Comparison of ENCODE assay signal across 24 cellular contexts in genomic region chr7:33721895-33722294, GRCh38.
A peak's percentile ranks its signal among the peaks of the same experiment; 100 is the strongest.
DNase-seq lines count a peak whose midpoint lies in the region; ATAC-seq and TF ChIP-seq lines count a peak whose summit lies in the region.
"Had no signal": no experiment of that assay in that cellular context is flagged by ENCODE, and none has a peak within 500 bp of the region (broad histone marks: within the 10 kb centered on the region; RNA-seq: fewer than 3 reads in every experiment).

No MANE protein-coding gene starts in this region.

- H3K36me3 Mint-ChIP-seq in mesothelial cell of epicardium = peaks cover 5% of the 10 kb centered on the region
- H3K36me3 Mint-ChIP-seq in activated T-cell treated with anti-CD3 and anti-CD28 coated beads, Interleukin-2, amount 50 U/mL, for 4 hours (ENCODE audit: insufficient read depth) = peaks cover 2% of the 10 kb centered on the region
- H3K36me3 Mint-ChIP-seq in activated CD8-positive, alpha-beta T cell treated with anti-CD3 and anti-CD28 coated beads, Interleukin-2, amount 10 ng/mL, durations not matched to agents 7 days and 5 days (ENCODE audit: low read depth) = no peaks in the 10 kb centered on the region
- H3K36me3 Mint-ChIP-seq: activated naive CD4-positive, alpha-beta T cell treated with anti-CD3 and anti-CD28 coated beads, Interleukin-2, amount 50 U/mL, for 72 hours had no signal

- no peak overlapping the region for H2AFZ ChIP-seq in SK-N-SH (ENCODE audit: low read depth)

- 52% methylated on average over 4 of the region's 4 CpGs for WGBS in SK-N-SH (ENCODE audit: low lambda C conversion rate)

- peak overlapping the region; percentile 33 to 77 for H3K27ac ChIP-seq in SK-N-SH (ENCODE audit: low read depth in 2 of 2, low read length in 1 of 2)
- peak overlapping the region; percentile 30 for H3K27ac ChIP-seq in RWPE2 (ENCODE audit: poor library complexity, severe bottlenecking)
- H3K27ac ChIP-seq in tibial artery = peak overlapping the region; percentile 33 to 57
- H3K27ac ChIP-seq: 22Rv1, thyroid gland, VCaP had no signal

- no peak for TF ChIP-seq RAD21 in SK-N-SH (IDR thresholded peaks at IDR 0.05; ENCODE audit: low read length)

- peak overlapping the region; percentile 67 for H3K4me2 ChIP-seq in SK-N-SH

- CTCF ChIA-PET in SK-N-SH (lab: Yijun Ruan, JAX) = interaction anchor here (0.7 to 4.2 kb wide), 9 partner anchors 10 to 536 kb away, joined by 3 to 15 read pairs (median 7); no protein-coding TSS in a partner anchor
- CTCF ChIA-PET in activated CD8-positive, alpha-beta T cell treated with anti-CD3 and anti-CD28 coated beads, Interleukin-2, amount 10 ng/mL, durations not matched to agents 7 days and 5 days (lab: Charles Lee) = no interaction called here

- no peak for TF ChIP-seq CTCF in SK-N-SH (IDR thresholded peaks at IDR 0.05)
- TF ChIP-seq CTCF in RWPE2 (IDR thresholded peaks at IDR 0.05; ENCODE audit: poor library complexity, severe bottlenecking) = no peak
- TF ChIP-seq CTCF in mesothelial cell of epicardium (IDR thresholded peaks at IDR 0.05; ENCODE audit: unreplicated experiment) = no peak
- no peak for TF ChIP-seq CTCF in tibial artery (IDR thresholded peaks at IDR 0.05)

- H4K20me1 ChIP-seq in SK-N-SH (ENCODE audit: insufficient read depth) = no peaks in the 10 kb centered on the region

- H3K9me3 Mint-ChIP-seq in mesothelial cell of epicardium = peaks cover 8% of the 10 kb centered on the region
- no peaks in the 10 kb centered on the region for H3K9me3 Mint-ChIP-seq in activated T-cell treated with anti-CD3 and anti-CD28 coated beads, Interleukin-2, amount 50 U/mL, for 4 hours
- no peaks in the 10 kb centered on the region for H3K9me3 Mint-ChIP-seq in activated CD8-positive, alpha-beta T cell treated with anti-CD3 and anti-CD28 coated beads, Interleukin-2, amount 10 ng/mL, durations not matched to agents 7 days and 5 days (ENCODE audit: insufficient read depth)
- H3K9me3 Mint-ChIP-seq: activated naive CD4-positive, alpha-beta T cell treated with anti-CD3 and anti-CD28 coated beads, Interleukin-2, amount 50 U/mL, for 72 hours; activated T-helper 17 cell treated with anti-CD3 and anti-CD28 coated beads, Interleukin-2, amount 50 U/mL, for 72 hours; naive B cell had no signal

- H3K27ac Mint-ChIP-seq in mesothelial cell of epicardium = peak overlapping the region; percentile 97
- no peak overlapping the region for H3K27ac Mint-ChIP-seq in activated CD8-positive, alpha-beta T cell treated with anti-CD3 and anti-CD28 coated beads, Interleukin-2, amount 10 ng/mL, durations not matched to agents 7 days and 5 days
- H3K27ac Mint-ChIP-seq: activated naive CD4-positive, alpha-beta T cell treated with anti-CD3 and anti-CD28 coated beads, Interleukin-2, amount 50 U/mL, for 72 hours; activated T-helper 17 cell treated with anti-CD3 and anti-CD28 coated beads, Interleukin-2, amount 50 U/mL, for 72 hours; CD8-positive, alpha-beta memory T cell had no signal

- intact Hi-C loops in tibial artery (cut with DNase I; ENCODE audit: low total_unique reads) = no loop called here

- peaks cover 8% of the 10 kb centered on the region for H3K27me3 Mint-ChIP-seq in mesothelial cell of epicardium (ENCODE audit: low read depth)
- no peaks in the 10 kb centered on the region for H3K27me3 Mint-ChIP-seq in activated T-cell treated with anti-CD3 and anti-CD28 coated beads, Interleukin-2, amount 50 U/mL, for 4 hours (ENCODE audit: low read depth)
- no peaks in the 10 kb centered on the region for H3K27me3 Mint-ChIP-seq in activated CD8-positive, alpha-beta T cell treated with anti-CD3 and anti-CD28 coated beads, Interleukin-2, amount 10 ng/mL, durations not matched to agents 7 days and 5 days (ENCODE audit: low read depth)
- H3K27me3 Mint-ChIP-seq: activated T-helper 17 cell treated with anti-CD3 and anti-CD28 coated beads, Interleukin-2, amount 50 U/mL, for 72 hours; CD8-positive, alpha-beta memory T cell had no signal

- H3K9ac ChIP-seq in SK-N-SH = no peak overlapping the region

- H3K4me1 Mint-ChIP-seq in mesothelial cell of epicardium = peaks cover 55% of the 10 kb centered on the region
- no peaks in the 10 kb centered on the region for H3K4me1 Mint-ChIP-seq in activated T-cell treated with anti-CD3 and anti-CD28 coated beads, Interleukin-2, amount 50 U/mL, for 4 hours (ENCODE audit: low read depth)
- H3K4me1 Mint-ChIP-seq in activated CD8-positive, alpha-beta T cell treated with anti-CD3 and anti-CD28 coated beads, Interleukin-2, amount 10 ng/mL, durations not matched to agents 7 days and 5 days (ENCODE audit: low read depth) = no peaks in the 10 kb centered on the region
- H3K4me1 Mint-ChIP-seq: activated T-helper 17 cell treated with anti-CD3 and anti-CD28 coated beads, Interleukin-2, amount 50 U/mL, for 72 hours; CD8-positive, alpha-beta memory T cell; naive B cell had no signal

- no peaks in the 10 kb centered on the region for H3K9me2 ChIP-seq in SK-N-SH

- H3K4me3 ChIP-seq in SK-N-SH (ENCODE audit: low read depth in 2 of 2, low read length in 1 of 2) (no peak overlapping the region; a peak in 1 of 4 replicates), RWPE2 (ENCODE audit: severe bottlenecking) (no peak overlapping the region), tibial artery (no peak overlapping the region)
- H3K4me3 ChIP-seq: dorsolateral prefrontal cortex, lung, thyroid gland had no signal

- no peaks in the 10 kb centered on the region for H3K36me3 ChIP-seq in SK-N-SH (replicated peaks in 1 of 2; ENCODE audit: control insufficient read depth in 1 of 2, insufficient read depth in 2 of 2, low read length in 1 of 2)
- no peaks in the 10 kb centered on the region for H3K36me3 ChIP-seq in RWPE2 (ENCODE audit: low read depth)
- no peaks in the 10 kb centered on the region for H3K36me3 ChIP-seq in tibial artery
- H3K36me3 ChIP-seq: thyroid gland had no signal

- H3K4me3 Mint-ChIP-seq in mesothelial cell of epicardium = no peak overlapping the region
- H3K4me3 Mint-ChIP-seq in activated T-cell treated with anti-CD3 and anti-CD28 coated beads, Interleukin-2, amount 50 U/mL, for 4 hours = no peak overlapping the region
- no peak overlapping the region for H3K4me3 Mint-ChIP-seq in activated CD8-positive, alpha-beta T cell treated with anti-CD3 and anti-CD28 coated beads, Interleukin-2, amount 10 ng/mL, durations not matched to agents 7 days and 5 days
- H3K4me3 Mint-ChIP-seq: activated T-helper 17 cell treated with anti-CD3 and anti-CD28 coated beads, Interleukin-2, amount 50 U/mL, for 72 hours; CD8-positive, alpha-beta memory T cell; naive B cell had no signal

- TF ChIP-seq EP300 in SK-N-SH (IDR thresholded peaks at IDR 0.05; ENCODE audit: borderline replicate concordance in 1 of 2, low read depth in 1 of 2, low read length in 1 of 2) = no peak

- no peaks in the 10 kb centered on the region for H3K27me3 ChIP-seq in SK-N-SH (ENCODE audit: insufficient read depth)
- H3K27me3 ChIP-seq in RWPE2 (ENCODE audit: insufficient read depth, poor library complexity, severe bottlenecking) = no peaks in the 10 kb centered on the region
- no peaks in the 10 kb centered on the region for H3K27me3 ChIP-seq in tibial artery
- H3K27me3 ChIP-seq: dorsolateral prefrontal cortex, thyroid gland had no signal

- H3F3A ChIP-seq in SK-N-SH (replicated peaks; ENCODE audit: insufficient read depth) = no peaks in the 10 kb centered on the region

- POLR2A ChIA-PET in SK-N-SH (lab: Yijun Ruan, JAX) = no interaction called here
- POLR2A ChIA-PET in activated CD8-positive, alpha-beta T cell treated with anti-CD3 and anti-CD28 coated beads, Interleukin-2, amount 10 ng/mL, durations not matched to agents 7 days and 5 days (lab: Charles Lee) = no interaction called here

- no peak; the same call in 2 of the 3 replicates for ATAC-seq in SK-N-SH treated with all-trans-retinoic acid at 6 μM for 48 hours
- ATAC-seq in RWPE2 (ENCODE audit: low read depth) = no peak
- ATAC-seq in activated T-cell treated with anti-CD3 and anti-CD28 coated beads, Interleukin-2, amount 50 U/mL, for 4 hours = no peak
- ATAC-seq in activated CD8-positive, alpha-beta T cell treated with anti-CD3 and anti-CD28 coated beads, Interleukin-2, amount 10 ng/mL, durations not matched to agents 7 days and 5 days = no peak
- ATAC-seq: activated naive CD4-positive, alpha-beta T cell treated with anti-CD3 and anti-CD28 coated beads, Interleukin-2, amount 50 U/mL, for 72 hours; activated T-helper 17 cell treated with anti-CD3 and anti-CD28 coated beads, Interleukin-2, amount 50 U/mL, for 72 hours had no signal

- H3K9me3 ChIP-seq in SK-N-SH (no peaks in the 10 kb centered on the region), RWPE2 (ENCODE audit: severe bottlenecking) (no peaks in the 10 kb centered on the region), tibial artery (no peaks in the 10 kb centered on the region)
- H3K9me3 ChIP-seq: thyroid gland had no signal

- peaks cover 9 to 27% of the 10 kb centered on the region in 2 experiments for H3K4me1 ChIP-seq in SK-N-SH (ENCODE audit: control insufficient read depth in 1 of 2, insufficient read depth in 2 of 2, low read depth in 1 of 2, low read length in 1 of 2)
- peaks cover 20% of the 10 kb centered on the region for H3K4me1 ChIP-seq in RWPE2 (ENCODE audit: insufficient read depth, poor library complexity, severe bottlenecking)
- peaks cover 0 to 50% (median 22%) of the 10 kb centered on the region in 4 donors for H3K4me1 ChIP-seq in tibial artery

- no peaks in the 10 kb centered on the region for H3K79me2 ChIP-seq in SK-N-SH (ENCODE audit: insufficient read depth)

- no peak for DNase-seq in SK-N-SH
- no peak for DNase-seq in RWPE2 (ENCODE audit: low spot score)
- DNase-seq in mesothelial cell of epicardium (ENCODE audit: low spot score in 2 of 2, unreplicated experiment in 2 of 2) = no peak
- DNase-seq in tibial artery = no peak
- DNase-seq in activated T-cell treated with anti-CD3 and anti-CD28 coated beads, Interleukin-2, amount 50 U/mL, for 4 hours = no peak
- no peak for DNase-seq in activated CD4-positive, CD25-positive, alpha-beta regulatory T cell (lab: John Stamatoyannopoulos, UW)
- DNase-seq in activated CD8-positive, alpha-beta T cell treated with anti-CD3 and anti-CD28 coated beads, Interleukin-2, amount 10 ng/mL, durations not matched to agents 7 days and 5 days = no peak
- DNase-seq: activated CD4-positive, alpha-beta T cell treated with anti-CD3 and anti-CD28 coated beads, Interleukin-2, amount 50 U/mL, for 1 hour; CD8-positive, alpha-beta memory T cell; Kasumi-1; naive B cell; NCI-H1048; NCI-H187 treated with DMSO at 0.1 percent for 48 hours; NCI-H526 treated with DMSO at 0.1 percent for 48 hours; stimulated activated CD4-positive, alpha-beta T cell treated with anti-CD3 and anti-CD28 coated beads, Interleukin-12 subunit alpha, Interleukin-12 subunit beta, amount 100 ng/mL, for 4 hours; stimulated activated naive CD4-positive, alpha-beta T cell treated with Interleukin-2 at 50 U/mL for 16 hours had no signal

TF ChIP-seq in SK-N-SH, 30 proteins besides CTCF, POLR2A, EP300 and RAD21 (continues in another document):
- TF ChIP-seq SIN3A (IDR thresholded peaks at IDR 0.05; ENCODE audit: borderline replicate concordance, low read depth, low read length) (no peak), ELF1 (IDR thresholded peaks at IDR 0.05) (no peak), CHD2 (IDR thresholded peaks at IDR 0.05; ENCODE audit: low read length, partially characterized antibody) (no peak)

TF ChIP-seq in SK-N-SH treated with all-trans-retinoic acid at 6 μM for 48 hours, 23 proteins besides CTCF, POLR2A, EP300 and RAD21 (continues in another document):
- TF ChIP-seq ARNTL (CRISPR knock-in tag; IDR thresholded peaks at IDR 0.05; ENCODE audit: borderline replicate concordance, low read depth) (no peak), ZFP3 (CRISPR knock-in tag; IDR thresholded peaks at IDR 0.05) (no peak)
